8 cellular contexts compared by ENCODE assay signal in the genomic region with DNA sequence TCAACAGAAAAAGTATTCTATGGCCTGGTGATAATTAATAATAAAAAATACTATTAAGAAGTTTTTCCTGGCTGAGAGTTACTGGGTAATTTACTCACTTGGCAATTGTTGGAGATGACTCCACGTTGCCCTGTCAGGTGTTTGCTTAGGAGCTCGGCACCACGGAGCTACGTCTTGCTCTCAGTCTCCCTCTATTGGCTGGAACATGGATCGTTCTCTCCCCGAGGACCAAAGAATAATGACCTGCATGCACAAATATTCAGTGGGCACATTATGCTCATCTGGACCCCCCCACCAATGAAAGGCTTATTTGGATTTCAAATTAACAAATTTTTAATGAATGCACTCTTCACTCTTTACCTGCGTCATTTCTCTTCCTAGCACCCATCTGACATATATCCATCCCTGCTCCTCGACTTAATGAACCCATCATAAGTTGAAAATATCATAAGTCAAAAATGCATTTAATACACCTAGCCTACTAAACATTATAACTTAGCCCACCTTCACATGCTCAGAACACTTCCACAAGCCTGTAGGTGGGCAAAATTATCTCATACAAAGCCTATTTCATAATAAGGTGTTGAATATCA.
A peak's percentile ranks its signal among the peaks of the same experiment; 100 is the strongest.
DNase-seq lines count a peak whose midpoint lies in the region; ATAC-seq and TF ChIP-seq lines count a peak whose summit lies in the region.

No MANE protein-coding gene starts in this region.

- peak; percentile 54 for DNase-seq in DMS114 treated with DMSO at 0.1 percent for 48 hours (lab: John Stamatoyannopoulos, UW; ENCODE audit: unreplicated experiment)
- peak; percentile 63 for DNase-seq in H7
- DNase-seq in NCI-H748 (lab: John Stamatoyannopoulos, UW; ENCODE audit: unreplicated experiment), result peak; percentile 85
- DNase-seq in activated T-cell treated with anti-CD3 and anti-CD28 coated beads for 4 hours, result peak; percentile 34
- DNase-seq in fibroblast of villous mesenchyme (ENCODE audit: low read depth), result peak; percentile 47
- no peak for DNase-seq in retinal pigment epithelial cell (ENCODE audit: low read depth)

- no peak for ATAC-seq in GM19455 (IDR thresholded peaks at IDR 0.05; ENCODE audit: unreplicated experiment)
- ATAC-seq in GM18907 (IDR thresholded peaks at IDR 0.05; ENCODE audit: unreplicated experiment), result no peak

- H3K27me3 ChIP-seq in H7 (ENCODE audit: control insufficient read depth, insufficient read depth, low read length), result no peaks in the 10 kb centered on the region

- TF ChIP-seq CTCF in fibroblast of villous mesenchyme (IDR thresholded peaks at IDR 0.05; ENCODE audit: insufficient read depth, low read depth, low read length) (peak; percentile 87), retinal pigment epithelial cell (conservative IDR thresholded peaks at IDR 0.05; ENCODE audit: low read depth, low read length) (peak; percentile 86)

- H3K4me3 ChIP-seq in H7 (ENCODE audit: insufficient read depth, low read depth, low read length) (no peak overlapping the region), fibroblast of villous mesenchyme (ENCODE audit: low read depth, low read length) (no peak overlapping the region), retinal pigment epithelial cell (ENCODE audit: low read length) (no peak overlapping the region)

- no peaks in the 10 kb centered on the region for H3K36me3 ChIP-seq in H7 (replicated peaks; ENCODE audit: control insufficient read depth, insufficient read depth, low read length)
